ENCODE assay signal across 8 cellular contexts in genomic region chr12:103840399-103840880, GRCh38. TPM values are rescaled to one million over a fixed set of nuclear protein-coding genes. Genes with fewer than 3 reads are reported as not detected.
A peak's percentile ranks its signal among the peaks of the same experiment; 100 is the strongest.
DNase-seq lines count a peak whose midpoint lies in the region; ATAC-seq and TF ChIP-seq lines count a peak whose summit lies in the region.

No MANE protein-coding gene starts in this region.

- H3K27me3 ChIP-seq in endodermal cell (ENCODE audit: control insufficient read depth, insufficient read depth, low read length, poor library complexity, severe bottlenecking), result no peaks in the 10 kb centered on the region
- no peaks in the 10 kb centered on the region for H3K27me3 ChIP-seq in upper lobe of right lung

- peak overlapping the region; percentile 95 for H3K4me3 ChIP-seq in endodermal cell (ENCODE audit: low read length)
- H3K4me3 ChIP-seq in upper lobe of right lung, result peak overlapping the region; percentile 82

- intact Hi-C loops in upper lobe of right lung (cut with DNase I), result no loop called here

- WGBS in endodermal cell (ENCODE audit: insufficient coverage in 1 of 2, insufficient read length in 1 of 2), 2 experiments, result 0 to 1% methylated on average over 14 to 29 of the region's 29 CpGs

- H3K27ac ChIP-seq in endodermal cell (ENCODE audit: low read depth, low read length) (no peak overlapping the region), upper lobe of right lung (no peak overlapping the region)

- peak overlapping the region; percentile 68 for H3K9ac ChIP-seq in endodermal cell (ENCODE audit: extremely low read depth, low read length, poor library complexity, severe bottlenecking)

- peak overlapping the region; percentile 81 for H3K27ac Mint-ChIP-seq in T-helper 2 cell treated with Interferon-gamma antibody and Interleukin-4, amounts not matched to agents 5 μg/mL and 100 μg/mL, for 36 hours
- H3K27ac Mint-ChIP-seq in endodermal cell, result no peak overlapping the region
- H3K27ac Mint-ChIP-seq in naive thymus-derived CD8-positive, alpha-beta T cell, result peak overlapping the region in 8 of 10 donors; percentile 28 to 89 (median 68)

- ATAC-seq in GM18870 (IDR thresholded peaks at IDR 0.05; ENCODE audit: unreplicated experiment), result peak; percentile 9
- peak; percentile 20 for ATAC-seq in HG03095 (IDR thresholded peaks at IDR 0.05; ENCODE audit: unreplicated experiment)
- no peak for ATAC-seq in naive thymus-derived CD8-positive, alpha-beta T cell
- ATAC-seq in upper lobe of right lung, result no peak

- POLR2A ChIA-PET in naive thymus-derived CD8-positive, alpha-beta T cell (lab: Charles Lee), result interaction anchor here (0.6 to 2.0 kb wide), 3 partner anchors 89 to 399 kb away, joined by 3 to 11 read pairs (median 7); partner anchors contain the start of genes HSP90B1 and NFYB

- TF ChIP-seq CTCF in endodermal cell (conservative IDR thresholded peaks at IDR 0.05) (no peak), upper lobe of right lung (IDR thresholded peaks at IDR 0.05) (no peak)

- H3K4me1 ChIP-seq in endodermal cell (ENCODE audit: control insufficient read depth, insufficient read depth, low read length) (no peaks in the 10 kb centered on the region), upper lobe of right lung (peaks cover 18% of the 10 kb centered on the region)

- H3K36me3 Mint-ChIP-seq in T-helper 2 cell treated with Interferon-gamma antibody and Interleukin-4, amounts not matched to agents 5 μg/mL and 100 μg/mL, for 36 hours (ENCODE audit: low read depth), result peaks cover 1% of the 10 kb centered on the region
- H3K36me3 Mint-ChIP-seq in endodermal cell (ENCODE audit: low read depth), result peaks cover 30% of the 10 kb centered on the region
- peaks cover 0 to 3% (median 0%) of the 10 kb centered on the region in 3 donors for H3K36me3 Mint-ChIP-seq in naive thymus-derived CD8-positive, alpha-beta T cell

- peak overlapping the region; percentile 87 for H3K4me3 Mint-ChIP-seq in T-helper 2 cell treated with Interferon-gamma antibody and Interleukin-4, amounts not matched to agents 5 μg/mL and 100 μg/mL, for 36 hours
- peak overlapping the region; percentile 85 for H3K4me3 Mint-ChIP-seq in endodermal cell
- H3K4me3 Mint-ChIP-seq in naive thymus-derived CD8-positive, alpha-beta T cell, result peak overlapping the region; percentile 83 to 93 (median 86)

- DNase-seq in AG08396 (ENCODE audit: low spot score), result peak; percentile 50
- peak; percentile 20 for DNase-seq in T-helper 2 cell treated with Interferon-gamma antibody and Interleukin-4, amounts not matched to agents 5 μg/mL and 100 μg/mL, for 36 hours (ENCODE audit: low spot score)
- no peak for DNase-seq in endodermal cell
- DNase-seq in naive thymus-derived CD8-positive, alpha-beta T cell, result peak in 1 of 10 donors; percentile 1
- DNase-seq in upper lobe of right lung, result peak; percentile 65
- no peak for DNase-seq in SHP77 treated with DMSO at 0.1 percent for 48 hours (lab: John Stamatoyannopoulos, UW)

- H3K9me3 ChIP-seq in endodermal cell (ENCODE audit: control insufficient read depth, low read length) (peaks cover 5% of the 10 kb centered on the region), upper lobe of right lung (no peaks in the 10 kb centered on the region)

- H3K4me1 Mint-ChIP-seq in T-helper 2 cell treated with Interferon-gamma antibody and Interleukin-4, amounts not matched to agents 5 μg/mL and 100 μg/mL, for 36 hours (ENCODE audit: low read depth), result peaks cover 7% of the 10 kb centered on the region
- H3K4me1 Mint-ChIP-seq in endodermal cell, result peaks cover 18% of the 10 kb centered on the region
- peaks cover 3 to 19% (median 14%) of the 10 kb centered on the region in 4 donors for H3K4me1 Mint-ChIP-seq in naive thymus-derived CD8-positive, alpha-beta T cell

- H3K36me3 ChIP-seq in endodermal cell (ENCODE audit: control insufficient read depth, insufficient read depth, low read length), result peaks cover 12% of the 10 kb centered on the region
- H3K36me3 ChIP-seq in upper lobe of right lung, result no peaks in the 10 kb centered on the region

- H3K9me3 Mint-ChIP-seq in T-helper 2 cell treated with Interferon-gamma antibody and Interleukin-4, amounts not matched to agents 5 μg/mL and 100 μg/mL, for 36 hours, result no peaks in the 10 kb centered on the region
- H3K9me3 Mint-ChIP-seq in endodermal cell, result no peaks in the 10 kb centered on the region
- H3K9me3 Mint-ChIP-seq in naive thymus-derived CD8-positive, alpha-beta T cell, result no peaks in the 10 kb centered on the region

- peaks cover 27% of the 10 kb centered on the region for H3K27me3 Mint-ChIP-seq in T-helper 2 cell treated with Interferon-gamma antibody and Interleukin-4, amounts not matched to agents 5 μg/mL and 100 μg/mL, for 36 hours (ENCODE audit: low read depth)
- H3K27me3 Mint-ChIP-seq in endodermal cell (ENCODE audit: insufficient read depth), result peaks cover 3% of the 10 kb centered on the region
- peaks cover 0 to 1% (median 0%) of the 10 kb centered on the region in 5 donors for H3K27me3 Mint-ChIP-seq in naive thymus-derived CD8-positive, alpha-beta T cell

RNA-seq across cellular contexts. Expression of gene NT5DC3, which starts 0.6 kb away (rescaled TPM):
- 10 to 100 TPM; 24.2 to 28.3 TPM for total RNA-seq in endodermal cell
- 3.9 TPM for polyA plus RNA-seq in endodermal cell (2013, experiment 1 of 2)
- 3.7 TPM for polyA plus RNA-seq in endodermal cell (2013, experiment 2 of 2)
- 1 to 10 TPM; 5.7 to 6.0 TPM for total RNA-seq in naive thymus-derived CD8-positive, alpha-beta T cell
- under 1 TPM; 0.33 to 0.89 (median 0.89) TPM for polyA plus RNA-seq in naive thymus-derived CD8-positive, alpha-beta T cell
- 6.5 TPM for total RNA-seq in upper lobe of right lung

Comparison
In these comparisons a context has a peak if more than half of its experiments do, and no peak if none do; other contexts are left out.
1. DNase-seq: peak in AG08396 (single experiment), T-helper 2 cell treated with Interferon-gamma antibody and Interleukin-4, amounts not matched to agents 5 μg/mL and 100 μg/mL, for 36 hours (single experiment) and upper lobe of right lung (single experiment); none in endodermal cell (single experiment) and SHP77 treated with DMSO at 0.1 percent for 48 hours (single experiment).
2. ATAC-seq: peak in GM18870 (single experiment) and HG03095 (single experiment); none in naive thymus-derived CD8-positive, alpha-beta T cell (0 of 2) and upper lobe of right lung (single experiment).
3. Peak in every context shown above with its lines, with median percentiles within 50 percentile points of each other: H3K4me3 Mint-ChIP-seq.